ENCODE assay signal across 8 cellular contexts in the genomic region with DNA sequence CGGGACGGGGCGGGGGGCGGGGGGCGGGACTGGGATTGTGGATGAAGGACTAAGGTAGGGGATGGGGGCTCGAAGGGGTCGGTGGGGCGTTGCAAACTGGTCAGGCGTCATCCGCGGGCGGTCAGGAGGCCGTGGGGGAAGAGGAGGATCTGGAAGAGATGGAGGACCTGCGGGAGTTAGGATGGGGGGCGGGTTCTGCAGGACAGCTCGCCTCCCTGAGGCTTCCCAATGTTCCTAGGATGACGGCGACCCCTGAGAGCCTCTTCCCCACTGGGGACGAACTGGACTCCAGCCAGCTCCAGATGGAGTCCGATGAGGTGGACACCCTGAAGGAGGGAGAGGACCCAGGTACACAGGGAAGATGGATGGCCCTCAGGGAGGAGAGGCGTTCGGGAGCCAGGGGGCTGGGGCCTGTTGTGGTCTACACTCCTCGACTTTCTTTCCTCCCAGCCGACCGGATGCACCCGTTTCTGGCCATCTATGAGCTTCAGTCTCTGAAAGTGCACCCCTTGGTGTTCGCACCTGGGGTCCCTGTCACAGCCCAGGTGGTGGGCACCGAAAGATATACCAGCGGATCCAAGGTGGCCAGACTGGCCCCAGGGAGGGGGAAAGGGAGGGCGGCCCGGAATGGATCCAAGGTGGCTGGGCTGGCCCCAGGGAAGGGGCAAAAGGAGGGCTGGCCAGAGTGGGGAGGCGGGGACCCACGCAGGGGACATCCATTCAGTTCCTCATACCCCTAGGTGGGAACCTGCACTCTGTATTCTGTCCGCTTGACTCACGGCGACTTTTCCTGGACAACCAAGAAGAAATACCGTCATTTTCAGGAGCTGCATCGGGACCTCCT. TPM values are rescaled to one million over a fixed set of nuclear protein-coding genes. Genes with fewer than 3 reads are reported as not detected.
DNase-seq lines count a peak whose midpoint lies in the region; ATAC-seq, FAIRE-seq and TF ChIP-seq lines count a peak whose summit lies in the region.
"Had no signal": no experiment of that assay in that cellular context is flagged by ENCODE, and none has a peak within 500 bp of the region (broad histone marks: within the 10 kb centered on the region; RNA-seq: fewer than 3 reads in every experiment).

No MANE protein-coding gene starts in this region.

- no peak for TF ChIP-seq POLR2A in GM12878 (IDR thresholded peaks at IDR 0.05; ENCODE audit: low read depth, low read length)
- TF ChIP-seq POLR2A in testis (IDR thresholded peaks at IDR 0.05) = no peak

- POLR2A ChIA-PET in GM12878 (lab: Charles Lee) = interaction anchor here (0.8 to 1.8 kb wide), 3 partner anchors 10 to 18 kb away, joined by 3 to 14 read pairs (median 3); partner anchors contain the start of gene PSMB6

- no peaks in the 10 kb centered on the region for H3K79me2 ChIP-seq in GM12878 (ENCODE audit: control insufficient read depth, insufficient read depth, low read length)

- H3K27ac ChIP-seq in HUES64 (ENCODE audit: low read depth, low read length) = no peak overlapping the region
- H3K27ac ChIP-seq in GM12878 (ENCODE audit: control insufficient read depth, insufficient read depth) = no peak overlapping the region
- H3K27ac ChIP-seq in layer of hippocampus (ENCODE audit: low read depth, low read length) = peak overlapping the region; percentile 68
- H3K27ac ChIP-seq in testis = peak overlapping the region; percentile 66 to 70

- SMC1A ChIA-PET in GM12878 (lab: Charles Lee; ENCODE audit: uncharacterized antibody, unreplicated experiment) = interaction anchor here (1.2 kb wide), 1 partner anchor 18 kb away, joined by 3 read pairs; no protein-coding TSS in a partner anchor

- WGBS in HUES64 = 35% methylated on average over 38 of the region's 38 CpGs
- 37% methylated on average over 30 of the region's 38 CpGs for WGBS in GM12878 (ENCODE audit: insufficient coverage, insufficient replicate concordance, low lambda C conversion rate, missing lambda C conversion rate)
- 22 to 23% methylated on average over 23 to 37 of the region's 38 CpGs for WGBS in testis, 2 donors

- peak overlapping the region; percentile 44 for H2AFZ ChIP-seq in GM12878 (ENCODE audit: control insufficient read depth, low read depth, low read length)

- intact Hi-C loops in GM12878 (cut with micrococcal nuclease; ENCODE audit: unreplicated experiment) (no loop called here), testis (cut with DNase I; ENCODE audit: low total_unique reads) (no loop called here)

- no peak for TF ChIP-seq EP300 in GM12878 (IDR thresholded peaks at IDR 0.05; ENCODE audit: borderline replicate concordance in 1 of 2, control insufficient read depth in 1 of 2, low read depth in 2 of 2, low read length in 2 of 2)

- CTCF ChIA-PET in GM12878 (lab: Yijun Ruan, JAX) = interaction anchor here (0.6 to 1.7 kb wide), 4 partner anchors 12 to 84 kb away, joined by 3 to 7 read pairs (median 5); partner anchors contain the start of gene PSMB6

- H3K27me3 ChIP-seq in HUES64 (ENCODE audit: insufficient read depth, low read length) (no peaks in the 10 kb centered on the region), GM12878 (replicated peaks in 1 of 2; ENCODE audit: control insufficient read depth in 2 of 2, insufficient read depth in 2 of 2, low read length in 1 of 2) (no peaks in the 10 kb centered on the region), layer of hippocampus (ENCODE audit: control insufficient read depth, insufficient read depth, low read length) (no peaks in the 10 kb centered on the region), testis (no peaks in the 10 kb centered on the region)

- H3K9me3 ChIP-seq in HUES64 (ENCODE audit: insufficient read depth, low read depth, low read length) (no peaks in the 10 kb centered on the region), GM12878 (replicated peaks; ENCODE audit: control insufficient read depth, insufficient read depth, low read length) (no peaks in the 10 kb centered on the region), testis (no peaks in the 10 kb centered on the region)

- H3K36me3 ChIP-seq in HUES64 (ENCODE audit: insufficient read depth, low read length) (peaks cover 27% of the 10 kb centered on the region), GM12878 (ENCODE audit: control insufficient read depth in 2 of 2, insufficient read depth in 2 of 2, low read length in 1 of 2) (no peaks in the 10 kb centered on the region), testis (ENCODE audit: low read depth, missing control alignments) (no peaks in the 10 kb centered on the region)

- H3K9ac ChIP-seq in HUES64 (ENCODE audit: low read depth, low read length) (peak overlapping the region; percentile 70), GM12878 (ENCODE audit: control insufficient read depth, insufficient read depth, low read length) (peak overlapping the region; percentile 73; the same call in 1 of the 2 replicates)

- H3K4me2 ChIP-seq in GM12878 (ENCODE audit: control insufficient read depth, insufficient read depth) = peak overlapping the region; percentile 86

- peaks cover 12% of the 10 kb centered on the region; the same call in 1 of the 2 replicates for H3K4me1 ChIP-seq in HUES64 (ENCODE audit: insufficient read depth, low read length)
- H3K4me1 ChIP-seq in GM12878 (ENCODE audit: control insufficient read depth, insufficient read depth, low read length) = peaks cover 4% of the 10 kb centered on the region
- H3K4me1 ChIP-seq in testis = peaks cover 7% of the 10 kb centered on the region

- TSS peak; percentile 80 for BruUV-seq in GM12878 (replicated peaks; lab: Mats Ljungman, UMichigan)

- peak; percentile 3; the same call in 1 of the 3 replicates for ATAC-seq in GM12878
- no peak for ATAC-seq in GM19452 (IDR thresholded peaks at IDR 0.05; ENCODE audit: unreplicated experiment)
- ATAC-seq in GM21381 (IDR thresholded peaks at IDR 0.05; ENCODE audit: unreplicated experiment) = no peak

- no peak for DNase-seq in GM12878 (ENCODE audit: low read depth, low spot score)
- no peak for DNase-seq in testis
- no peak for DNase-seq in iPS-NIHi7 (ENCODE audit: extremely low spot score)

- in situ Hi-C loops in GM12878 (cut with MboI) = no loop called here

- RAD21 ChIA-PET in GM12878 (lab: Charles Lee; ENCODE audit: unreplicated experiment) = interaction anchor here (1.3 to 1.4 kb wide), 2 partner anchors 18 to 97 kb away, joined by 3 read pairs; partner anchors contain the start of gene ARRB2

- no peaks in the 10 kb centered on the region for H4K20me1 ChIP-seq in GM12878 (ENCODE audit: control insufficient read depth, insufficient read depth)

- TF ChIP-seq CTCF in GM12878 (IDR thresholded peaks at IDR 0.05 in 2 of 3, conservative IDR thresholded peaks at IDR 0.05 in 1 of 3; ENCODE audit: control insufficient read depth in 2 of 3, extremely low read depth in 1 of 3, insufficient read depth in 1 of 3, low read depth in 3 of 3, low read length in 3 of 3) (no peak), testis (IDR thresholded peaks at IDR 0.05) (no peak)

- H3K4me3 ChIP-seq in HUES64 (ENCODE audit: low read length) (peak overlapping the region; percentile 75), GM12878 (peak overlapping the region; percentile 76; the same call in 1 of the 2 replicates), testis (peak overlapping the region; percentile 74 to 87)

- TF ChIP-seq RAD21 in GM12878 (IDR thresholded peaks at IDR 0.05; ENCODE audit: insufficient read depth, low read depth, low read length) = no peak

- no peak for FAIRE-seq in GM12878 (lab: Jason Lieb, UNC)

RNA-seq across cellular contexts. Expression of gene PLD2, which starts 0.8 kb away (rescaled TPM):
- polyA plus RNA-seq in HUES64 (2013, experiment 1 of 2) = 26.2 TPM
- polyA plus RNA-seq in HUES64 (2013, experiment 2 of 2) = 24.0 TPM
- total RNA-seq in GM12878 (2013; cell fraction: nucleolus; rRNA removed) = 15.7 and 17.6 TPM in 2 replicates
- total RNA-seq in GM12878 (2014; rRNA removed) (9.4 and 12.2 TPM in 2 replicates), GM12878 (2014; rRNA removed; fragmentation: Illumina TruSeq; extraction: Trizol) (7.3 and 8.1 TPM in 2 replicates), GM12878 (2021) (12.9 and 15.2 TPM in 2 replicates), testis (10 to 100 TPM; 17.5 to 31.2 TPM)
- 3.8 TPM for polyA plus RNA-seq in GM12878 (2011; ENCODE audit: low read depth)
- polyA plus RNA-seq in GM12878 (2011; rRNA removed) (4.4 and 7.7 TPM in 2 replicates), GM12878 (2014; fragmentation: Illumina TruSeq; extraction: Trizol) (5.1 and 6.8 TPM in 2 replicates), GM12878 (2014; fragmentation: Nextera tagmentation; extraction: Ambion mirVana) (under 1 TPM; 0.71 to 0.73 TPM), GM12878 (2014; rRNA removed) (13.9 and 16.5 TPM in 2 replicates), GM12878 (2016; fragmentation: Nextera tagmentation; extraction: Ambion mirVana) (1 to 10 TPM; 4.8 to 5.3 TPM), testis (ENCODE audit: insufficient read depth, low read depth, low replicate concordance) (11.0 TPM)
- 7.0 and 8.7 TPM in 2 replicates for polyA plus RNA-seq in GM12878 (2011; cell fraction: cytosol; rRNA removed)
- polyA plus RNA-seq in GM12878 (2011; cell fraction: nucleus; rRNA removed) = 37.9 and 42.8 TPM in 2 replicates
- 11.6 TPM in 2 replicates for polyA plus RNA-seq in GM12878 (2012)
- 6.2 and 11.5 TPM in 2 replicates for polyA minus RNA-seq in GM12878 (2011; rRNA and poly(A)+ RNA removed)
- 1.6 and 2.8 TPM in 2 replicates for polyA minus RNA-seq in GM12878 (2011; cell fraction: cytosol; rRNA and poly(A)+ RNA removed)
- 8.7 and 10.6 TPM in 2 replicates for polyA minus RNA-seq in GM12878 (2011; cell fraction: nucleus; rRNA and poly(A)+ RNA removed)

RNA-seq across cellular contexts. Expression of gene PSMB6, which starts 11.8 kb away (rescaled TPM):
- 251 TPM for polyA plus RNA-seq in HUES64 (2013, experiment 1 of 2)
- polyA plus RNA-seq in HUES64 (2013, experiment 2 of 2) = 255 TPM
- total RNA-seq in GM12878 (2013; cell fraction: nucleolus; rRNA removed) = 7.4 and 9.6 TPM in 2 replicates
- total RNA-seq in GM12878 (2014; rRNA removed) (239 and 246 TPM in 2 replicates), GM12878 (2014; rRNA removed; fragmentation: Illumina TruSeq; extraction: Trizol) (171 and 182 TPM in 2 replicates), GM12878 (2021) (144 and 150 TPM in 2 replicates), testis (100 to 1,000 TPM; 101 to 138 TPM)
- polyA plus RNA-seq in GM12878 (2011; ENCODE audit: low read depth) = 79.6 TPM
- polyA plus RNA-seq in GM12878 (2011; rRNA removed) (115 and 191 TPM in 2 replicates), GM12878 (2014; fragmentation: Illumina TruSeq; extraction: Trizol) (143 and 207 TPM in 2 replicates), GM12878 (2014; fragmentation: Nextera tagmentation; extraction: Ambion mirVana) (100 to 1,000 TPM; 357 to 546 TPM), GM12878 (2014; rRNA removed) (225 and 288 TPM in 2 replicates), GM12878 (2016; fragmentation: Nextera tagmentation; extraction: Ambion mirVana) (100 to 1,000 TPM; 361 to 392 TPM), testis (ENCODE audit: insufficient read depth, low read depth, low replicate concordance) (191 TPM)
- polyA plus RNA-seq in GM12878 (2011; cell fraction: cytosol; rRNA removed) = 295 and 318 TPM in 2 replicates
- polyA plus RNA-seq in GM12878 (2011; cell fraction: nucleus; rRNA removed) = 101 and 102 TPM in 2 replicates
- polyA plus RNA-seq in GM12878 (2012) = 89.7 and 95.4 TPM in 2 replicates
- 155 and 221 TPM in 2 replicates for polyA minus RNA-seq in GM12878 (2011; rRNA and poly(A)+ RNA removed)
- 36.2 and 44.2 TPM in 2 replicates for polyA minus RNA-seq in GM12878 (2011; cell fraction: cytosol; rRNA and poly(A)+ RNA removed)
- polyA minus RNA-seq in GM12878 (2011; cell fraction: nucleus; rRNA and poly(A)+ RNA removed) = 21.2 and 34.3 TPM in 2 replicates

RNA-seq across cellular contexts. Expression of gene GLTPD2, which starts 19.0 kb away (rescaled TPM):
- not detected for polyA plus RNA-seq in HUES64 (2013, experiment 1 of 2)
- not detected for polyA plus RNA-seq in HUES64 (2013, experiment 2 of 2)
- not detected in 2 replicates for total RNA-seq in GM12878 (2013; cell fraction: nucleolus; rRNA removed)
- total RNA-seq in GM12878 (2014; rRNA removed) = 0.34 TPM in 1 of 2 replicates, not detected in the other
- total RNA-seq in GM12878 (2014; rRNA removed; fragmentation: Illumina TruSeq; extraction: Trizol) = not detected in 2 replicates
- total RNA-seq in GM12878 (2021) = not detected in 2 replicates
- not detected for polyA plus RNA-seq in GM12878 (2011; ENCODE audit: low read depth)
- polyA plus RNA-seq in GM12878 (2011; rRNA removed) = not detected in 2 replicates
- polyA plus RNA-seq in GM12878 (2011; cell fraction: cytosol; rRNA removed) = not detected in 2 replicates
- not detected in 2 replicates for polyA plus RNA-seq in GM12878 (2011; cell fraction: nucleus; rRNA removed)
- not detected in 2 replicates for polyA plus RNA-seq in GM12878 (2012)
- not detected in 2 replicates for polyA plus RNA-seq in GM12878 (2014; fragmentation: Illumina TruSeq; extraction: Trizol)
- polyA plus RNA-seq in GM12878 (2014; fragmentation: Nextera tagmentation; extraction: Ambion mirVana) = not detected
- not detected in 2 replicates for polyA plus RNA-seq in GM12878 (2014; rRNA removed)
- under 1 TPM in 1 of 2 experiments, not detected in 1; 0.16 TPM for polyA plus RNA-seq in GM12878 (2016; fragmentation: Nextera tagmentation; extraction: Ambion mirVana)
- not detected in 2 replicates for polyA minus RNA-seq in GM12878 (2011; rRNA and poly(A)+ RNA removed)
- polyA minus RNA-seq in GM12878 (2011; cell fraction: cytosol; rRNA and poly(A)+ RNA removed) = not detected in 2 replicates
- 0.86 TPM in 1 of 2 replicates, not detected in the other for polyA minus RNA-seq in GM12878 (2011; cell fraction: nucleus; rRNA and poly(A)+ RNA removed)
- not detected for total RNA-seq in testis
- not detected for polyA plus RNA-seq in testis (ENCODE audit: insufficient read depth, low read depth, low replicate concordance)
- total RNA-seq: SK-MEL-5 had no signal

RNA-seq across cellular contexts. Expression of gene VMO1, which starts 21.6 kb away (rescaled TPM):
- polyA plus RNA-seq in HUES64 (2013, experiment 1 of 2) = not detected
- polyA plus RNA-seq in HUES64 (2013, experiment 2 of 2) = not detected
- total RNA-seq in GM12878 (2013; cell fraction: nucleolus; rRNA removed) = not detected in 2 replicates
- 0.76 TPM in 1 of 2 replicates, not detected in the other for total RNA-seq in GM12878 (2014; rRNA removed)
- 0.23 and 0.31 TPM in 2 replicates for total RNA-seq in GM12878 (2014; rRNA removed; fragmentation: Illumina TruSeq; extraction: Trizol)
- 0.93 TPM in 1 of 2 replicates, not detected in the other for total RNA-seq in GM12878 (2021)
- polyA plus RNA-seq in GM12878 (2011; ENCODE audit: low read depth) = not detected
- polyA plus RNA-seq in GM12878 (2011; rRNA removed) = not detected in 2 replicates
- not detected in 2 replicates for polyA plus RNA-seq in GM12878 (2011; cell fraction: cytosol; rRNA removed)
- polyA plus RNA-seq in GM12878 (2011; cell fraction: nucleus; rRNA removed) = not detected in 2 replicates
- not detected in 2 replicates for polyA plus RNA-seq in GM12878 (2012)
- not detected in 2 replicates for polyA plus RNA-seq in GM12878 (2014; fragmentation: Illumina TruSeq; extraction: Trizol)
- under 1 TPM in 1 of 2 experiments, not detected in 1; 0.27 TPM for polyA plus RNA-seq in GM12878 (2014; fragmentation: Nextera tagmentation; extraction: Ambion mirVana)
- polyA plus RNA-seq in GM12878 (2014; rRNA removed) = 0.54 and 0.74 TPM in 2 replicates
- polyA plus RNA-seq in GM12878 (2016; fragmentation: Nextera tagmentation; extraction: Ambion mirVana) = not detected
- polyA minus RNA-seq in GM12878 (2011; rRNA and poly(A)+ RNA removed) = not detected in 2 replicates
- polyA minus RNA-seq in GM12878 (2011; cell fraction: cytosol; rRNA and poly(A)+ RNA removed) = not detected in 2 replicates
- polyA minus RNA-seq in GM12878 (2011; cell fraction: nucleus; rRNA and poly(A)+ RNA removed) = not detected in 2 replicates
- 1 to 10 TPM in 1 of 2 donors, under 1 TPM in 1; 0.62 to 1.3 TPM for total RNA-seq in testis
- polyA plus RNA-seq in testis (ENCODE audit: insufficient read depth, low read depth, low replicate concordance) = 0.98 TPM
- total RNA-seq: SK-MEL-5 had no signal

Comparison
In these comparisons a context has a peak if more than half of its experiments do, and no peak if none do; other contexts are left out.
1. H3K27ac ChIP-seq: peak in layer of hippocampus (single experiment) and testis (2 of 2); none in HUES64 (single experiment) and GM12878 (single experiment).
2. Peak in every context shown above with its lines, with median percentiles within 50 percentile points of each other: H3K4me3 ChIP-seq.